24 cellular contexts compared by ENCODE assay signal in the genomic region with DNA sequence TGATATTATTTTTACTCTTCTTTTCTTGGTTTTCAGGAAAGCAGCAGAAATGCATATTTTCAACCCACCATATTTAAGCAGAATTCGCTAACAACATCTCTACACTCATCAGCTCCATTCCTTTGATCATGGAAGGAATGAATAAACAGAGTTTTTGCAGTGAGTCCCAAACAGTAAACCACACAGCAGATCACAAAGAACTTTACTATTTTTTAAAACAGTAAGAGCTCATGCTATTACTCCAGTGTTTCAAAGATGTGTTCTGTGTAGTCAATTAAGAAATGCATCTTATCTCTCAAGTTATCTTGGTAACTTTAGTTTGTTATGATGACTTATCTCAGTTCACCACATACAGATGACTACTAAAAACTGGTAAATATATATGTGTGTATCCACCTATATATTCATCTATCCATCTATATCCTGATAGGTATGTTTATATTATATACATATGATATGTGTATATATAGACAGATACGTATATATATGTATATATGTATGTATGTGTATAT.
"Had no signal": no experiment of that assay in that cellular context is flagged by ENCODE, and none has a peak within 500 bp of the region (broad histone marks: within the 10 kb centered on the region; RNA-seq: fewer than 3 reads in every experiment).

No MANE protein-coding gene starts in this region.

- H3K4me2 ChIP-seq: hepatocyte had no signal

- H3K9me3 Mint-ChIP-seq: activated CD4-positive, alpha-beta memory T cell treated with anti-CD3 and anti-CD28 coated beads for 36 hours; activated naive CD4-positive, alpha-beta T cell treated with anti-CD3 and anti-CD28 coated beads, Interleukin-2, amount 10 ng/mL, durations not matched to agents 7 days and 5 days; activated T-helper 2 cell treated with anti-CD3 and anti-CD28 coated beads, Interferon-gamma antibody, Interleukin-2, Interleukin-4, amounts not matched to agents 10 μg/mL and 5 μg/mL and 100 μg/mL, durations not matched to agents 14 hours and 24 hours and 36 hours; effector memory CD8-positive, alpha-beta T cell had no signal

- H2AFZ ChIP-seq: hepatocyte had no signal

- H3K4me3 Mint-ChIP-seq: activated CD4-positive, alpha-beta memory T cell treated with anti-CD3 and anti-CD28 coated beads for 36 hours; activated naive CD4-positive, alpha-beta T cell treated with anti-CD3 and anti-CD28 coated beads, Interleukin-2, amount 10 ng/mL, durations not matched to agents 7 days and 5 days; activated naive CD8-positive, alpha-beta T cell; effector memory CD8-positive, alpha-beta T cell; WTC11 had no signal

- H3K27ac Mint-ChIP-seq: activated CD4-positive, alpha-beta memory T cell treated with anti-CD3 and anti-CD28 coated beads for 36 hours; activated naive CD4-positive, alpha-beta T cell treated with anti-CD3 and anti-CD28 coated beads, Interleukin-2, amount 10 ng/mL, durations not matched to agents 7 days and 5 days; activated naive CD8-positive, alpha-beta T cell; activated T-helper 2 cell treated with anti-CD3 and anti-CD28 coated beads, Interferon-gamma antibody, Interleukin-2, Interleukin-4, amounts not matched to agents 10 μg/mL and 5 μg/mL and 100 μg/mL, durations not matched to agents 14 hours and 24 hours and 36 hours; WTC11 had no signal

- H3K4me3 ChIP-seq: esophagus muscularis mucosa, gastrocnemius medialis, heart right ventricle, hepatocyte had no signal

- ATAC-seq: effector memory CD8-positive, alpha-beta T cell; foreskin keratinocyte; gastrocnemius medialis; heart right ventricle; WTC11 had no signal

- DNase-seq: activated CD4-positive, alpha-beta memory T cell treated with anti-CD3 and anti-CD28 coated beads for 36 hours; activated CD4-positive, alpha-beta T cell treated with anti-CD3 and anti-CD28 coated beads for 1 hour; activated CD4-positive, alpha-beta T cell treated with anti-CD3 and anti-CD28 coated beads for 48 hours; activated CD4-positive, alpha-beta T cell treated with anti-CD3 and anti-CD28 coated beads, Interleukin-2, amount 50 U/mL, for 1 hour; activated CD8-positive, alpha-beta memory T cell treated with anti-CD3 and anti-CD28 coated beads, Interleukin-2, amount 50 U/mL, for 48 hours; activated effector memory CD4-positive, alpha-beta T cell treated with anti-CD3 and anti-CD28 coated beads, Interleukin-2, amount 50 U/mL, for 16 hours; activated naive CD4-positive, alpha-beta T cell treated with anti-CD3 and anti-CD28 coated beads, Interleukin-2, amount 10 ng/mL, durations not matched to agents 7 days and 5 days; amniotic stem cell; anterior cingulate cortex; brain microvascular endothelial cell; cortex of kidney; dermis blood vessel endothelial cell; effector CD4-positive, alpha-beta T cell; effector memory CD8-positive, alpha-beta T cell; erythroblast; foreskin keratinocyte; gastrocnemius medialis; heart right ventricle had no signal

- H3K79me2 ChIP-seq: hepatocyte had no signal

- H3K36me3 Mint-ChIP-seq: activated CD4-positive, alpha-beta memory T cell treated with anti-CD3 and anti-CD28 coated beads for 36 hours; activated naive CD8-positive, alpha-beta T cell; WTC11 had no signal

- H3K27me3 ChIP-seq: brain microvascular endothelial cell, esophagus muscularis mucosa, foreskin keratinocyte, hepatocyte had no signal

- H3K27ac ChIP-seq: brain microvascular endothelial cell, esophagus muscularis mucosa, foreskin keratinocyte, gastrocnemius medialis, heart right ventricle, hepatocyte, VCaP had no signal

- H3K36me3 ChIP-seq: brain microvascular endothelial cell, esophagus muscularis mucosa, gastrocnemius medialis, heart right ventricle had no signal

- H3K27me3 Mint-ChIP-seq: activated CD4-positive, alpha-beta memory T cell treated with anti-CD3 and anti-CD28 coated beads for 36 hours; activated naive CD4-positive, alpha-beta T cell treated with anti-CD3 and anti-CD28 coated beads, Interleukin-2, amount 10 ng/mL, durations not matched to agents 7 days and 5 days; activated naive CD8-positive, alpha-beta T cell; effector memory CD8-positive, alpha-beta T cell had no signal

- H3K9me3 ChIP-seq: esophagus muscularis mucosa, gastrocnemius medialis, heart right ventricle had no signal

- H3K4me1 ChIP-seq: esophagus muscularis mucosa, foreskin keratinocyte, gastrocnemius medialis, heart right ventricle had no signal
